Comparison of ENCODE assay signal across 8 cellular contexts in genomic region chr15:78070049-78070698, GRCh38. TPM values are rescaled to one million over a fixed set of nuclear protein-coding genes. Genes with fewer than 3 reads are reported as not detected.
A peak's percentile ranks its signal among the peaks of the same experiment; 100 is the strongest.
DNase-seq lines count a peak whose midpoint lies in the region; ATAC-seq and TF ChIP-seq lines count a peak whose summit lies in the region.

No MANE protein-coding gene starts in this region.

- H3K36me3 Mint-ChIP-seq in CD8-positive, alpha-beta T cell, result peaks cover 11% of the 10 kb centered on the region
- H3K36me3 Mint-ChIP-seq in activated naive CD8-positive, alpha-beta T cell treated with anti-CD3 and anti-CD28 coated beads, Interleukin-2, amount 10 ng/mL, durations not matched to agents 7 days and 5 days, result peaks cover 11% of the 10 kb centered on the region
- H3K36me3 Mint-ChIP-seq in natural killer cell treated with Interleukin-12 subunit alpha and Interleukin-12 subunit beta and Interleukin-15 and Interleukin-18, amount 100 ng/mL, for 72 hours, result peaks cover 7% of the 10 kb centered on the region

- H3K27ac ChIP-seq in CD8-positive, alpha-beta T cell (ENCODE audit: low read depth, low read length), result peak overlapping the region; percentile 18

- no peaks in the 10 kb centered on the region for H3K27me3 Mint-ChIP-seq in CD8-positive, alpha-beta T cell (ENCODE audit: low read depth)
- H3K27me3 Mint-ChIP-seq in activated naive CD8-positive, alpha-beta T cell treated with anti-CD3 and anti-CD28 coated beads, Interleukin-2, amount 10 ng/mL, durations not matched to agents 7 days and 5 days, result no peaks in the 10 kb centered on the region
- H3K27me3 Mint-ChIP-seq in natural killer cell treated with Interleukin-12 subunit alpha and Interleukin-12 subunit beta and Interleukin-15 and Interleukin-18, amount 100 ng/mL, for 72 hours, result no peaks in the 10 kb centered on the region

- in situ Hi-C loops in G401 (cut with HindIII; ENCODE audit: low sequenced_read_pairs), result no loop called here

- peak overlapping the region; percentile 25 for H3K4me3 ChIP-seq in CD8-positive, alpha-beta T cell (ENCODE audit: low read depth, low read length)

- H3K27me3 ChIP-seq in CD8-positive, alpha-beta T cell (ENCODE audit: insufficient read depth, low read length), result no peaks in the 10 kb centered on the region

- intact Hi-C loops in CD8-positive, alpha-beta T cell (cut with DNase I, micrococcal nuclease), result no loop called here

- POLR2A ChIA-PET in CD8-positive, alpha-beta T cell (lab: Charles Lee), result interaction anchor here (1.2 to 5.0 kb wide), 4 partner anchors 13 to 36 kb away, joined by 3 to 52 read pairs (median 38); no protein-coding TSS in a partner anchor
- POLR2A ChIA-PET in activated naive CD8-positive, alpha-beta T cell treated with anti-CD3 and anti-CD28 coated beads, Interleukin-2, amount 10 ng/mL, durations not matched to agents 7 days and 5 days (lab: Charles Lee), result interaction anchor here (0.6 to 4.4 kb wide), 9 partner anchors 11 to 38 kb away, joined by 3 to 33 read pairs (median 5); no protein-coding TSS in a partner anchor

- peak in 4 of 7 experiments; percentile 46 to 63 (median 48) for DNase-seq in CD8-positive, alpha-beta T cell
- DNase-seq in NAMALWA (ENCODE audit: low spot score) (peak; percentile 29), NCI-H345 (lab: John Stamatoyannopoulos, UW) (no peak), NCI-H2196 (lab: John Stamatoyannopoulos, UW; ENCODE audit: unreplicated experiment) (no peak), G401 (ENCODE audit: low spot score) (no peak), germinal center (ENCODE audit: low spot score) (no peak)
- no peak for DNase-seq in activated naive CD8-positive, alpha-beta T cell treated with anti-CD3 and anti-CD28 coated beads, Interleukin-2, amount 10 ng/mL, durations not matched to agents 7 days and 5 days
- no peak for DNase-seq in natural killer cell treated with Interleukin-12 subunit alpha and Interleukin-12 subunit beta and Interleukin-15 and Interleukin-18, amount 100 ng/mL, for 72 hours (ENCODE audit: low spot score)

- peaks cover 83% of the 10 kb centered on the region for H3K4me1 ChIP-seq in CD8-positive, alpha-beta T cell (ENCODE audit: insufficient read depth, low read length)

- no peak for TF ChIP-seq CTCF in CD8-positive, alpha-beta T cell (IDR thresholded peaks at IDR 0.05)

- CTCF ChIA-PET in CD8-positive, alpha-beta T cell (lab: Charles Lee), result interaction anchor here (0.7 to 4.3 kb wide), 12 partner anchors 10 to 111 kb away, joined by 3 to 24 read pairs (median 5); no protein-coding TSS in a partner anchor

- no peak for ATAC-seq in CD8-positive, alpha-beta T cell
- ATAC-seq in activated naive CD8-positive, alpha-beta T cell treated with anti-CD3 and anti-CD28 coated beads, Interleukin-2, amount 10 ng/mL, durations not matched to agents 7 days and 5 days (ENCODE audit: low read depth), result peak; percentile 22
- peak; percentile 57 to 62 for ATAC-seq in natural killer cell treated with Interleukin-12 subunit alpha and Interleukin-12 subunit beta and Interleukin-15 and Interleukin-18, amount 100 ng/mL, for 72 hours

- H3K36me3 ChIP-seq in CD8-positive, alpha-beta T cell (ENCODE audit: insufficient read depth, low read length), result no peaks in the 10 kb centered on the region

- H3K4me3 Mint-ChIP-seq in CD8-positive, alpha-beta T cell, result peak overlapping the region; percentile 76
- peak overlapping the region; percentile 85 for H3K4me3 Mint-ChIP-seq in activated naive CD8-positive, alpha-beta T cell treated with anti-CD3 and anti-CD28 coated beads, Interleukin-2, amount 10 ng/mL, durations not matched to agents 7 days and 5 days
- no peak overlapping the region for H3K4me3 Mint-ChIP-seq in natural killer cell treated with Interleukin-12 subunit alpha and Interleukin-12 subunit beta and Interleukin-15 and Interleukin-18, amount 100 ng/mL, for 72 hours

- H3K4me1 Mint-ChIP-seq in CD8-positive, alpha-beta T cell (ENCODE audit: low read depth), result peaks cover 35% of the 10 kb centered on the region
- H3K4me1 Mint-ChIP-seq in activated naive CD8-positive, alpha-beta T cell treated with anti-CD3 and anti-CD28 coated beads, Interleukin-2, amount 10 ng/mL, durations not matched to agents 7 days and 5 days, result peaks cover 65% of the 10 kb centered on the region
- peaks cover 28 to 53% of the 10 kb centered on the region in 2 donors for H3K4me1 Mint-ChIP-seq in natural killer cell treated with Interleukin-12 subunit alpha and Interleukin-12 subunit beta and Interleukin-15 and Interleukin-18, amount 100 ng/mL, for 72 hours (ENCODE audit: low read depth in 2 of 2)

- no peaks in the 10 kb centered on the region for H3K9me3 ChIP-seq in CD8-positive, alpha-beta T cell (ENCODE audit: low read length)

- no peaks in the 10 kb centered on the region for H3K9me3 Mint-ChIP-seq in CD8-positive, alpha-beta T cell
- no peaks in the 10 kb centered on the region for H3K9me3 Mint-ChIP-seq in activated naive CD8-positive, alpha-beta T cell treated with anti-CD3 and anti-CD28 coated beads, Interleukin-2, amount 10 ng/mL, durations not matched to agents 7 days and 5 days
- H3K9me3 Mint-ChIP-seq in natural killer cell treated with Interleukin-12 subunit alpha and Interleukin-12 subunit beta and Interleukin-15 and Interleukin-18, amount 100 ng/mL, for 72 hours, result no peaks in the 10 kb centered on the region

- H3K27ac Mint-ChIP-seq in CD8-positive, alpha-beta T cell, result no peak overlapping the region
- H3K27ac Mint-ChIP-seq in activated naive CD8-positive, alpha-beta T cell treated with anti-CD3 and anti-CD28 coated beads, Interleukin-2, amount 10 ng/mL, durations not matched to agents 7 days and 5 days, result peak overlapping the region; percentile 96
- peak overlapping the region in 1 of 2 donors; percentile 94 for H3K27ac Mint-ChIP-seq in natural killer cell treated with Interleukin-12 subunit alpha and Interleukin-12 subunit beta and Interleukin-15 and Interleukin-18, amount 100 ng/mL, for 72 hours

RNA-seq across cellular contexts. Expression of gene TBC1D2B, which starts 7.3 kb away (rescaled TPM):
- 100 to 1,000 TPM in 1 of 2 experiments, 10 to 100 TPM in 1; 88.7 to 101 TPM for total RNA-seq in CD8-positive, alpha-beta T cell
- 100 to 1,000 TPM; 123 to 125 TPM for total RNA-seq in activated naive CD8-positive, alpha-beta T cell treated with anti-CD3 and anti-CD28 coated beads, Interleukin-2, amount 10 ng/mL, durations not matched to agents 7 days and 5 days
- 10 to 100 TPM; 54.1 to 97.0 TPM for total RNA-seq in natural killer cell treated with Interleukin-12 subunit alpha and Interleukin-12 subunit beta and Interleukin-15 and Interleukin-18, amount 100 ng/mL, for 72 hours
- 9.7 and 13.9 TPM in 2 replicates for total RNA-seq in G401 (2014; rRNA removed; shearing (Covaris generic))

RNA-seq across cellular contexts. Expression of gene SH2D7, which starts 22.2 kb away (rescaled TPM):
- total RNA-seq in CD8-positive, alpha-beta T cell, result not detected
- under 1 TPM in 1 of 2 experiments, not detected in 1; 0.11 TPM for total RNA-seq in activated naive CD8-positive, alpha-beta T cell treated with anti-CD3 and anti-CD28 coated beads, Interleukin-2, amount 10 ng/mL, durations not matched to agents 7 days and 5 days
- total RNA-seq in natural killer cell treated with Interleukin-12 subunit alpha and Interleukin-12 subunit beta and Interleukin-15 and Interleukin-18, amount 100 ng/mL, for 72 hours, result not detected
- not detected in 2 replicates for total RNA-seq in G401 (2014; rRNA removed; shearing (Covaris generic))

Comparison
In these comparisons a context has a peak if more than half of its experiments do, and no peak if none do; other contexts are left out.
1. DNase-seq: peak in CD8-positive, alpha-beta T cell (4 of 7) and NAMALWA (single experiment); none in activated naive CD8-positive, alpha-beta T cell treated with anti-CD3 and anti-CD28 coated beads, Interleukin-2, amount 10 ng/mL, durations not matched to agents 7 days and 5 days (single experiment), natural killer cell treated with Interleukin-12 subunit alpha and Interleukin-12 subunit beta and Interleukin-15 and Interleukin-18, amount 100 ng/mL, for 72 hours (single experiment), NCI-H345 (single experiment), NCI-H2196 (single experiment), G401 (single experiment) and germinal center (single experiment).